8 cellular contexts compared by ENCODE assay signal in genomic region chrX:86061407-86061806, GRCh38.
"Had no signal": no experiment of that assay in that cellular context is flagged by ENCODE, and none has a peak within 500 bp of the region (broad histone marks: within the 10 kb centered on the region; RNA-seq: fewer than 3 reads in every experiment).

No MANE protein-coding gene starts in this region.

- DNase-seq: GDM1, GF-D8 had no signal

- H3K4me3 ChIP-seq: GM12878 had no signal

- ATAC-seq: GM12878 had no signal

- FAIRE-seq: G401.6, GM12878, GM12891, GM12892, GM18507, GM19239 had no signal
